ENCODE assay signal across 18 cellular contexts in genomic region chr14:93023802-93024434, GRCh38.
A peak's percentile ranks its signal among the peaks of the same experiment; 100 is the strongest.
DNase-seq lines count a peak whose midpoint lies in the region; ATAC-seq and TF ChIP-seq lines count a peak whose summit lies in the region.
"Had no signal": no experiment of that assay in that cellular context is flagged by ENCODE, and none has a peak within 500 bp of the region (broad histone marks: within the 10 kb centered on the region; RNA-seq: fewer than 3 reads in every experiment).

No MANE protein-coding gene starts in this region.

- peak; percentile 7 for DNase-seq in activated naive CD4-positive, alpha-beta T cell treated with anti-CD3 and anti-CD28 coated beads for 36 hours
- no peak for DNase-seq in activated naive CD4-positive, alpha-beta T cell treated with anti-CD3 and anti-CD28 coated beads, Interleukin-2, amount 50 U/mL, for 72 hours (ENCODE audit: low spot score in 2 of 2)
- DNase-seq in WERI-Rb-1 (no peak), foreskin keratinocyte (no peak), osteocyte (ENCODE audit: extremely low spot score, unreplicated experiment) (no peak)
- DNase-seq: activated CD4-positive, alpha-beta T cell treated with anti-CD3 and anti-CD28 coated beads, Interleukin-2, amount 50 U/mL, for 4 hours; activated gamma-delta T cell; cortex of kidney; left ventricle myocardium inferior; MM.1S; natural killer cell; NCI-H446 treated with DMSO at 0.1 percent for 48 hours; T-helper 9 cell had no signal

- intact Hi-C loops in activated naive CD4-positive, alpha-beta T cell treated with anti-CD3 and anti-CD28 coated beads for 36 hours (cut with micrococcal nuclease), result no loop called here

- no peaks in the 10 kb centered on the region for H3K4me1 ChIP-seq in foreskin keratinocyte

- no peaks in the 10 kb centered on the region for H3K9me3 Mint-ChIP-seq in activated naive CD4-positive, alpha-beta T cell treated with anti-CD3 and anti-CD28 coated beads for 36 hours
- no peaks in the 10 kb centered on the region for H3K9me3 Mint-ChIP-seq in activated naive CD4-positive, alpha-beta T cell treated with anti-CD3 and anti-CD28 coated beads, Interleukin-2, amount 50 U/mL, for 72 hours
- H3K9me3 Mint-ChIP-seq in stimulated activated memory B cell treated with anti-CD40 and anti-IgM and Interleukin-4, amounts not matched to agents 10 μg/mL and 1 μg/mL and 100 μg/mL, for 72 hours, result no peaks in the 10 kb centered on the region
- H3K9me3 Mint-ChIP-seq in osteocyte (ENCODE audit: unreplicated experiment), result no peaks in the 10 kb centered on the region
- H3K9me3 Mint-ChIP-seq: natural killer cell had no signal

- H3K4me3 Mint-ChIP-seq in activated naive CD4-positive, alpha-beta T cell treated with anti-CD3 and anti-CD28 coated beads for 36 hours, result no peak overlapping the region
- no peak overlapping the region for H3K4me3 Mint-ChIP-seq in stimulated activated memory B cell treated with anti-CD40 and anti-IgM and Interleukin-4, amounts not matched to agents 10 μg/mL and 1 μg/mL and 100 μg/mL, for 72 hours
- H3K4me3 Mint-ChIP-seq in osteocyte (ENCODE audit: unreplicated experiment), result no peak overlapping the region
- H3K4me3 Mint-ChIP-seq: natural killer cell had no signal

- H3K27me3 Mint-ChIP-seq in activated naive CD4-positive, alpha-beta T cell treated with anti-CD3 and anti-CD28 coated beads for 36 hours (ENCODE audit: low read depth), result no peaks in the 10 kb centered on the region
- no peaks in the 10 kb centered on the region for H3K27me3 Mint-ChIP-seq in stimulated activated memory B cell treated with anti-CD40 and anti-IgM and Interleukin-4, amounts not matched to agents 10 μg/mL and 1 μg/mL and 100 μg/mL, for 72 hours
- no peaks in the 10 kb centered on the region for H3K27me3 Mint-ChIP-seq in osteocyte (ENCODE audit: unreplicated experiment)

- no peaks in the 10 kb centered on the region for H3K36me3 ChIP-seq in WERI-Rb-1
- H3K36me3 ChIP-seq: cardiac muscle cell, left ventricle myocardium inferior had no signal

- no peak overlapping the region for H3K4me3 ChIP-seq in WERI-Rb-1 (ENCODE audit: low read depth, low read length)
- H3K4me3 ChIP-seq: A549, cardiac muscle cell, left ventricle myocardium inferior had no signal

- H3K27me3 ChIP-seq in WERI-Rb-1 (ENCODE audit: insufficient read depth, low read depth, severe bottlenecking), result no peaks in the 10 kb centered on the region
- H3K27me3 ChIP-seq in foreskin keratinocyte, result no peaks in the 10 kb centered on the region
- H3K27me3 ChIP-seq: cardiac muscle cell had no signal

- H3K9me3 ChIP-seq in WERI-Rb-1 (ENCODE audit: severe bottlenecking), result no peaks in the 10 kb centered on the region
- H3K9me3 ChIP-seq: A549, left ventricle myocardium inferior had no signal

- H3K27ac ChIP-seq in WERI-Rb-1 (peak overlapping the region; percentile 86), foreskin keratinocyte (no peak overlapping the region)
- H3K27ac ChIP-seq: cardiac muscle cell, left ventricle myocardium inferior had no signal

- H3K36me3 Mint-ChIP-seq in activated naive CD4-positive, alpha-beta T cell treated with anti-CD3 and anti-CD28 coated beads for 36 hours (ENCODE audit: low read depth), result no peaks in the 10 kb centered on the region
- H3K36me3 Mint-ChIP-seq in activated naive CD4-positive, alpha-beta T cell treated with anti-CD3 and anti-CD28 coated beads, Interleukin-2, amount 50 U/mL, for 72 hours, result no peaks in the 10 kb centered on the region
- H3K36me3 Mint-ChIP-seq in stimulated activated memory B cell treated with anti-CD40 and anti-IgM and Interleukin-4, amounts not matched to agents 10 μg/mL and 1 μg/mL and 100 μg/mL, for 72 hours, result peaks cover 44% of the 10 kb centered on the region
- no peaks in the 10 kb centered on the region for H3K36me3 Mint-ChIP-seq in osteocyte (ENCODE audit: unreplicated experiment)
- H3K36me3 Mint-ChIP-seq: natural killer cell had no signal

- no peak for ATAC-seq in activated naive CD4-positive, alpha-beta T cell treated with anti-CD3 and anti-CD28 coated beads, Interleukin-2, amount 50 U/mL, for 72 hours
- peak; percentile 21 for ATAC-seq in foreskin keratinocyte
- ATAC-seq in stimulated activated memory B cell treated with anti-CD40 and anti-IgM and Interleukin-4, amounts not matched to agents 10 μg/mL and 1 μg/mL and 100 μg/mL, for 72 hours, result no peak
- no peak for ATAC-seq in HG02678 (IDR thresholded peaks at IDR 0.05; ENCODE audit: unreplicated experiment)
- ATAC-seq in GM21360 (IDR thresholded peaks at IDR 0.05; ENCODE audit: unreplicated experiment), result no peak
- ATAC-seq: natural killer cell had no signal

- H3K4me1 Mint-ChIP-seq in activated naive CD4-positive, alpha-beta T cell treated with anti-CD3 and anti-CD28 coated beads for 36 hours (ENCODE audit: low read depth), result peaks cover 8% of the 10 kb centered on the region
- peaks cover 79% of the 10 kb centered on the region for H3K4me1 Mint-ChIP-seq in stimulated activated memory B cell treated with anti-CD40 and anti-IgM and Interleukin-4, amounts not matched to agents 10 μg/mL and 1 μg/mL and 100 μg/mL, for 72 hours
- H3K4me1 Mint-ChIP-seq in osteocyte (ENCODE audit: unreplicated experiment), result no peaks in the 10 kb centered on the region

- no peak for TF ChIP-seq CTCF in WERI-Rb-1 (IDR thresholded peaks at IDR 0.05; ENCODE audit: low read depth, low read length)
- TF ChIP-seq CTCF in foreskin keratinocyte (conservative IDR thresholded peaks at IDR 0.05), result no peak
- no peak for TF ChIP-seq CTCF in osteocyte (IDR thresholded peaks at IDR 0.05)

- H3K27ac Mint-ChIP-seq in activated naive CD4-positive, alpha-beta T cell treated with anti-CD3 and anti-CD28 coated beads for 36 hours, result no peak overlapping the region
- H3K27ac Mint-ChIP-seq in activated naive CD4-positive, alpha-beta T cell treated with anti-CD3 and anti-CD28 coated beads, Interleukin-2, amount 50 U/mL, for 72 hours, result peak overlapping the region in 1 of 2 donors; percentile 31
- H3K27ac Mint-ChIP-seq in stimulated activated memory B cell treated with anti-CD40 and anti-IgM and Interleukin-4, amounts not matched to agents 10 μg/mL and 1 μg/mL and 100 μg/mL, for 72 hours, result peak overlapping the region; percentile 68
- H3K27ac Mint-ChIP-seq in osteocyte (ENCODE audit: unreplicated experiment), result no peak overlapping the region

- CTCF ChIA-PET in activated naive CD4-positive, alpha-beta T cell treated with anti-CD3 and anti-CD28 coated beads for 36 hours (lab: Charles Lee), result interaction anchor here (1.0 kb wide), 1 partner anchor 10 kb away, joined by 3 read pairs; no protein-coding TSS in a partner anchor
